ENCODE assay signal across 28 cellular contexts in genomic region chr1:107501081-107501605, GRCh38.
"Had no signal": no experiment of that assay in that cellular context is flagged by ENCODE, and none has a peak within 500 bp of the region (broad histone marks: within the 10 kb centered on the region; RNA-seq: fewer than 3 reads in every experiment).

No MANE protein-coding gene starts in this region.

- H3K4me3 ChIP-seq: ascending aorta, body of pancreas, Peyer's patch, SJCRH30 had no signal

- H3K4me3 Mint-ChIP-seq: activated CD4-positive, alpha-beta memory T cell treated with anti-CD3 and anti-CD28 coated beads for 36 hours; activated CD4-positive, alpha-beta T cell treated with anti-CD3 and anti-CD28 coated beads, Interleukin-2, amount 10 ng/mL, durations not matched to agents 7 days and 5 days; activated naive CD8-positive, alpha-beta T cell treated with anti-CD3 and anti-CD28 coated beads, Interleukin-2, amount 50 U/mL, for 24 hours; activated T-cell treated with anti-CD3 and anti-CD28 coated beads, Interleukin-2, amount 50 U/mL, for 4 hours; central memory CD8-positive, alpha-beta T cell had no signal

- H3K27me3 ChIP-seq: ascending aorta, body of pancreas, Peyer's patch had no signal

- H3K36me3 Mint-ChIP-seq: activated CD4-positive, alpha-beta memory T cell treated with anti-CD3 and anti-CD28 coated beads for 36 hours; activated naive CD4-positive, alpha-beta T cell treated with anti-CD3 and anti-CD28 coated beads, Interleukin-2, amount 50 U/mL, for 72 hours had no signal

- H3K4me1 Mint-ChIP-seq: activated CD4-positive, alpha-beta T cell treated with anti-CD3 and anti-CD28 coated beads, Interleukin-2, amount 10 ng/mL, durations not matched to agents 7 days and 5 days; activated naive CD8-positive, alpha-beta T cell treated with anti-CD3 and anti-CD28 coated beads, Interleukin-2, amount 50 U/mL, for 24 hours; central memory CD8-positive, alpha-beta T cell had no signal

- FAIRE-seq: bronchial epithelial cell had no signal

- H3K9me3 Mint-ChIP-seq: activated CD4-positive, alpha-beta memory T cell treated with anti-CD3 and anti-CD28 coated beads for 36 hours; activated CD4-positive, alpha-beta T cell treated with anti-CD3 and anti-CD28 coated beads, Interleukin-2, amount 10 ng/mL, durations not matched to agents 7 days and 5 days; activated naive CD4-positive, alpha-beta T cell treated with anti-CD3 and anti-CD28 coated beads, Interleukin-2, amount 50 U/mL, for 72 hours; activated naive CD8-positive, alpha-beta T cell treated with anti-CD3 and anti-CD28 coated beads, Interleukin-2, amount 50 U/mL, for 24 hours; activated T-cell treated with anti-CD3 and anti-CD28 coated beads, Interleukin-2, amount 50 U/mL, for 4 hours; central memory CD8-positive, alpha-beta T cell had no signal

- H3K4me2 ChIP-seq: SK-N-SH had no signal

- H3K9me3 ChIP-seq: ascending aorta, body of pancreas, Peyer's patch, SJCRH30, SK-N-SH had no signal

- H3K27ac ChIP-seq: ascending aorta, body of pancreas, Peyer's patch, RWPE1, SJCRH30 had no signal

- H3K27me3 Mint-ChIP-seq: activated CD4-positive, alpha-beta memory T cell treated with anti-CD3 and anti-CD28 coated beads for 36 hours; activated naive CD8-positive, alpha-beta T cell treated with anti-CD3 and anti-CD28 coated beads, Interleukin-2, amount 50 U/mL, for 24 hours had no signal

- H3K9ac ChIP-seq: SK-N-SH had no signal

- DNase-seq: activated CD4-positive, alpha-beta memory T cell treated with anti-CD3 and anti-CD28 coated beads for 36 hours; activated CD4-positive, alpha-beta T cell treated with anti-CD3 and anti-CD28 coated beads for 1 hour; activated CD4-positive, alpha-beta T cell treated with anti-CD3 and anti-CD28 coated beads, Interleukin-2, amount 10 ng/mL, durations not matched to agents 7 days and 5 days; activated CD8-positive, alpha-beta memory T cell treated with anti-CD3 and anti-CD28 coated beads for 24 hours; activated effector memory CD4-positive, alpha-beta T cell treated with anti-CD3 and anti-CD28 coated beads, Interleukin-2, amount 50 U/mL, for 16 hours; activated naive CD4-positive, alpha-beta T cell treated with Interleukin-2 at 50 U/mL for 16 hours; activated naive CD8-positive, alpha-beta T cell treated with anti-CD3 and anti-CD28 coated beads, Interleukin-2, amount 50 U/mL, for 24 hours; activated T-cell treated with anti-CD3 and anti-CD28 coated beads, Interleukin-2, amount 50 U/mL, for 4 hours; amniotic stem cell; body of pancreas; MM.1S; NCI-H1105; NCI-H1436; NCI-H1694 treated with DMSO at 0.1 percent for 48 hours; NCI-H2029 treated with DMSO at 0.1 percent for 48 hours; NCI-H524; NCI-H748 treated with DMSO at 0.1 percent for 48 hours; NK-92 treated with Interleukin-12 subunit alpha and Interleukin-12 subunit beta, amount 100 ng/mL, for 24 hours; Peyer's patch; Right ventricle myocardium superior; SJCRH30; SK-N-SH; T-helper 1 cell had no signal

- H3K27ac Mint-ChIP-seq: activated CD4-positive, alpha-beta memory T cell treated with anti-CD3 and anti-CD28 coated beads for 36 hours; activated CD4-positive, alpha-beta T cell treated with anti-CD3 and anti-CD28 coated beads, Interleukin-2, amount 10 ng/mL, durations not matched to agents 7 days and 5 days; activated naive CD4-positive, alpha-beta T cell treated with anti-CD3 and anti-CD28 coated beads, Interleukin-2, amount 50 U/mL, for 72 hours; activated naive CD8-positive, alpha-beta T cell treated with anti-CD3 and anti-CD28 coated beads, Interleukin-2, amount 50 U/mL, for 24 hours had no signal

- H3K36me3 ChIP-seq: ascending aorta, Peyer's patch, SJCRH30 had no signal

- ATAC-seq: activated naive CD4-positive, alpha-beta T cell treated with anti-CD3 and anti-CD28 coated beads, Interleukin-2, amount 50 U/mL, for 72 hours; activated naive CD8-positive, alpha-beta T cell treated with anti-CD3 and anti-CD28 coated beads, Interleukin-2, amount 50 U/mL, for 24 hours; activated T-cell treated with anti-CD3 and anti-CD28 coated beads, Interleukin-2, amount 50 U/mL, for 4 hours; body of pancreas had no signal

- H3K4me1 ChIP-seq: ascending aorta, body of pancreas, Peyer's patch, SJCRH30 had no signal
